In the genomic region with DNA sequence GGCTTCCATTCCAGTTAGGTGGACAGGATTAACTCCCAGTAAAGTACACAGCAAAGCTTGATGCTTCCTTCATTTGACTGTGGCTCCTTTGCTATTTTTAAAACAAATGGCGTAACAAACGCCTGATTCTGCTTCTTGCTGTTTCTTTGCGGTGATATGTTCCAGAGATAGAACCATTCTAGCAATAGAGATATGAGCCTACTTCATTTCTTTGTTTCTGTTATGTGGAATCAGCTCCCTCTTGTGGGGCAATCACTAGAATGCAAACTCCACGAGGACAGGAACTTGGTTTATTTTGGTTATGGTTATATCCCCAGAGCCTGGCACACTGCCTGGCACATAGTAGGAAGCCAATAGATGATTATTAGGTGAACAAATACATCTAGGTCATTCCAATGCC, we compare ENCODE assay signal across 13 cellular contexts.
DNase-seq lines count a peak whose midpoint lies in the region; ATAC-seq and TF ChIP-seq lines count a peak whose summit lies in the region.
"Had no signal": no experiment of that assay in that cellular context is flagged by ENCODE, and none has a peak within 500 bp of the region (broad histone marks: within the 10 kb centered on the region; RNA-seq: fewer than 3 reads in every experiment).

No MANE protein-coding gene starts in this region.

- H3K9me3 ChIP-seq in neural progenitor cell (ENCODE audit: low read depth) = no peaks in the 10 kb centered on the region
- H3K9me3 ChIP-seq: Caco-2 had no signal

- no peak overlapping the region for H3K27ac ChIP-seq in GM23338 (ENCODE audit: low read depth)
- H3K27ac ChIP-seq in neural progenitor cell = no peak overlapping the region

- no peaks in the 10 kb centered on the region for H3K9me2 ChIP-seq in GM23338 (ENCODE audit: insufficient read depth)

- no peaks in the 10 kb centered on the region for H3K27me3 ChIP-seq in GM23338 (ENCODE audit: insufficient read depth)
- no peaks in the 10 kb centered on the region for H3K27me3 ChIP-seq in neural progenitor cell

- H3K4me3 Mint-ChIP-seq in GM23338 = no peak overlapping the region
- no peak overlapping the region for H3K4me3 Mint-ChIP-seq in neural progenitor cell
- H3K4me3 Mint-ChIP-seq in natural killer cell treated with Interleukin-12 subunit alpha and Interleukin-12 subunit beta and Interleukin-15 and Interleukin-18, amount 100 ng/mL, for 72 hours = no peak overlapping the region
- H3K4me3 Mint-ChIP-seq in stimulated activated effector memory CD8-positive, alpha-beta T cell treated with anti-CD3 and anti-CD28 coated beads, Interleukin-12 subunit alpha, Interleukin-12 subunit beta, amount 100 ng/mL, for 72 hours = no peak overlapping the region
- H3K4me3 Mint-ChIP-seq: activated naive CD4-positive, alpha-beta T cell treated with anti-CD3 and anti-CD28 coated beads, Interleukin-2, amount 10 ng/mL, durations not matched to agents 7 days and 5 days; naive B cell; T-helper 17 cell had no signal

- H3K36me3 ChIP-seq in GM23338 (ENCODE audit: insufficient read depth) (no peaks in the 10 kb centered on the region), neural progenitor cell (no peaks in the 10 kb centered on the region)

- no peak overlapping the region for H3K27ac Mint-ChIP-seq in GM23338
- no peak overlapping the region for H3K27ac Mint-ChIP-seq in neural progenitor cell
- H3K27ac Mint-ChIP-seq in natural killer cell treated with Interleukin-12 subunit alpha and Interleukin-12 subunit beta and Interleukin-15 and Interleukin-18, amount 100 ng/mL, for 72 hours = no peak overlapping the region
- no peak overlapping the region for H3K27ac Mint-ChIP-seq in stimulated activated effector memory CD8-positive, alpha-beta T cell treated with anti-CD3 and anti-CD28 coated beads, Interleukin-12 subunit alpha, Interleukin-12 subunit beta, amount 100 ng/mL, for 72 hours
- H3K27ac Mint-ChIP-seq: activated naive CD4-positive, alpha-beta T cell treated with anti-CD3 and anti-CD28 coated beads, Interleukin-2, amount 10 ng/mL, durations not matched to agents 7 days and 5 days; naive B cell; T-helper 17 cell had no signal

- H3K4me1 Mint-ChIP-seq in GM23338 (no peaks in the 10 kb centered on the region), neural progenitor cell (peaks cover 9% of the 10 kb centered on the region)
- no peaks in the 10 kb centered on the region for H3K4me1 Mint-ChIP-seq in natural killer cell treated with Interleukin-12 subunit alpha and Interleukin-12 subunit beta and Interleukin-15 and Interleukin-18, amount 100 ng/mL, for 72 hours (ENCODE audit: low read depth in 2 of 2)
- H3K4me1 Mint-ChIP-seq in stimulated activated effector memory CD8-positive, alpha-beta T cell treated with anti-CD3 and anti-CD28 coated beads, Interleukin-12 subunit alpha, Interleukin-12 subunit beta, amount 100 ng/mL, for 72 hours = no peaks in the 10 kb centered on the region
- H3K4me1 Mint-ChIP-seq: activated naive CD4-positive, alpha-beta T cell treated with anti-CD3 and anti-CD28 coated beads, Interleukin-2, amount 10 ng/mL, durations not matched to agents 7 days and 5 days; naive B cell; T-helper 17 cell had no signal

- H2AFZ ChIP-seq in GM23338 (no peak overlapping the region), neural progenitor cell (replicated peaks) (no peak overlapping the region)

- peak; percentile 27 for DNase-seq in GM23338 (ENCODE audit: low spot score)
- peak; percentile 10 for DNase-seq in NCI-H526 treated with DMSO at 0.1 percent for 48 hours (lab: John Stamatoyannopoulos, UW)
- peak; percentile 8 to 15 for DNase-seq in cardiac fibroblast (ENCODE audit: low read depth in 2 of 2)
- no peak for DNase-seq in neural progenitor cell (ENCODE audit: low spot score)
- DNase-seq in natural killer cell treated with Interleukin-12 subunit alpha and Interleukin-12 subunit beta and Interleukin-15 and Interleukin-18, amount 100 ng/mL, for 72 hours (ENCODE audit: low spot score) = no peak
- DNase-seq in stimulated activated effector memory CD8-positive, alpha-beta T cell treated with anti-CD3 and anti-CD28 coated beads, Interleukin-12 subunit alpha, Interleukin-12 subunit beta, amount 100 ng/mL, for 72 hours (ENCODE audit: low spot score in 2 of 2) = no peak
- DNase-seq: activated naive CD4-positive, alpha-beta T cell treated with anti-CD3 and anti-CD28 coated beads, Interleukin-2, amount 10 ng/mL, durations not matched to agents 7 days and 5 days; Caco-2; naive B cell; NCI-H187; NCI-H748 treated with DMSO at 0.1 percent for 48 hours; T-helper 17 cell had no signal

- no peaks in the 10 kb centered on the region for H3K4me1 ChIP-seq in GM23338 (ENCODE audit: insufficient read depth)
- no peaks in the 10 kb centered on the region for H3K4me1 ChIP-seq in neural progenitor cell
- H3K4me1 ChIP-seq: Caco-2 had no signal

- ATAC-seq in GM23338 = no peak
- ATAC-seq in natural killer cell treated with Interleukin-12 subunit alpha and Interleukin-12 subunit beta and Interleukin-15 and Interleukin-18, amount 100 ng/mL, for 72 hours = no peak
- ATAC-seq in stimulated activated effector memory CD8-positive, alpha-beta T cell treated with anti-CD3 and anti-CD28 coated beads, Interleukin-12 subunit alpha, Interleukin-12 subunit beta, amount 100 ng/mL, for 72 hours = no peak
- no peak for ATAC-seq in HG03045 (IDR thresholded peaks at IDR 0.05; ENCODE audit: unreplicated experiment)
- ATAC-seq: T-helper 17 cell had no signal

- no peak overlapping the region for H3K9ac ChIP-seq in neural progenitor cell

- H3K9me3 Mint-ChIP-seq in GM23338 = no peaks in the 10 kb centered on the region
- H3K9me3 Mint-ChIP-seq in neural progenitor cell = peaks cover 2% of the 10 kb centered on the region
- no peaks in the 10 kb centered on the region for H3K9me3 Mint-ChIP-seq in natural killer cell treated with Interleukin-12 subunit alpha and Interleukin-12 subunit beta and Interleukin-15 and Interleukin-18, amount 100 ng/mL, for 72 hours
- no peaks in the 10 kb centered on the region for H3K9me3 Mint-ChIP-seq in stimulated activated effector memory CD8-positive, alpha-beta T cell treated with anti-CD3 and anti-CD28 coated beads, Interleukin-12 subunit alpha, Interleukin-12 subunit beta, amount 100 ng/mL, for 72 hours
- H3K9me3 Mint-ChIP-seq: activated naive CD4-positive, alpha-beta T cell treated with anti-CD3 and anti-CD28 coated beads, Interleukin-2, amount 10 ng/mL, durations not matched to agents 7 days and 5 days had no signal

- H3K36me3 Mint-ChIP-seq in GM23338 (ENCODE audit: low read depth) (no peaks in the 10 kb centered on the region; the same call in 2 of the 3 replicates), neural progenitor cell (no peaks in the 10 kb centered on the region)
- H3K36me3 Mint-ChIP-seq in natural killer cell treated with Interleukin-12 subunit alpha and Interleukin-12 subunit beta and Interleukin-15 and Interleukin-18, amount 100 ng/mL, for 72 hours = no peaks in the 10 kb centered on the region
- H3K36me3 Mint-ChIP-seq in stimulated activated effector memory CD8-positive, alpha-beta T cell treated with anti-CD3 and anti-CD28 coated beads, Interleukin-12 subunit alpha, Interleukin-12 subunit beta, amount 100 ng/mL, for 72 hours = no peaks in the 10 kb centered on the region
- H3K36me3 Mint-ChIP-seq: activated naive CD4-positive, alpha-beta T cell treated with anti-CD3 and anti-CD28 coated beads, Interleukin-2, amount 10 ng/mL, durations not matched to agents 7 days and 5 days; naive B cell had no signal

- H4K20me1 ChIP-seq in GM23338 (replicated peaks; ENCODE audit: insufficient read depth) (no peaks in the 10 kb centered on the region), neural progenitor cell (ENCODE audit: low read depth) (no peaks in the 10 kb centered on the region)

- peak; percentile 39 to 63; a peak in 3 of 4 replicates for TF ChIP-seq CTCF in GM23338 (conservative IDR thresholded peaks at IDR 0.05; ENCODE audit: low read depth in 2 of 2)
- TF ChIP-seq CTCF in cardiac fibroblast (IDR thresholded peaks at IDR 0.05; ENCODE audit: low read depth, low read length) = peak; percentile 2
- peak; percentile 30 for TF ChIP-seq CTCF in neural progenitor cell (IDR thresholded peaks at IDR 0.05)

- H3K27me3 Mint-ChIP-seq in GM23338 (ENCODE audit: insufficient read depth, low read depth, poor library complexity) (peaks cover 8% of the 10 kb centered on the region), neural progenitor cell (ENCODE audit: insufficient read depth, low read depth) (peaks cover 5% of the 10 kb centered on the region)
- H3K27me3 Mint-ChIP-seq in natural killer cell treated with Interleukin-12 subunit alpha and Interleukin-12 subunit beta and Interleukin-15 and Interleukin-18, amount 100 ng/mL, for 72 hours = peaks cover 12 to 13% of the 10 kb centered on the region in 2 donors

- H3K4me2 ChIP-seq in GM23338 (no peak overlapping the region), neural progenitor cell (no peak overlapping the region)

- H3K4me3 ChIP-seq in GM23338 (no peak overlapping the region), cardiac fibroblast (replicated peaks in 1 of 2; ENCODE audit: low read depth in 2 of 2, low read length in 2 of 2) (no peak overlapping the region), neural progenitor cell (no peak overlapping the region)

- H3F3A ChIP-seq in GM23338 (replicated peaks; ENCODE audit: low read depth) = no peaks in the 10 kb centered on the region
- H3F3A ChIP-seq in neural progenitor cell (ENCODE audit: low read depth) = peaks cover 5% of the 10 kb centered on the region

- H3K79me2 ChIP-seq in GM23338 (replicated peaks; ENCODE audit: insufficient read depth) (no peaks in the 10 kb centered on the region), neural progenitor cell (ENCODE audit: low read depth) (no peaks in the 10 kb centered on the region)

TF ChIP-seq in GM23338, 12 proteins besides CTCF, POLR2A, EP300 and RAD21:
- TF ChIP-seq, protein P1, sequence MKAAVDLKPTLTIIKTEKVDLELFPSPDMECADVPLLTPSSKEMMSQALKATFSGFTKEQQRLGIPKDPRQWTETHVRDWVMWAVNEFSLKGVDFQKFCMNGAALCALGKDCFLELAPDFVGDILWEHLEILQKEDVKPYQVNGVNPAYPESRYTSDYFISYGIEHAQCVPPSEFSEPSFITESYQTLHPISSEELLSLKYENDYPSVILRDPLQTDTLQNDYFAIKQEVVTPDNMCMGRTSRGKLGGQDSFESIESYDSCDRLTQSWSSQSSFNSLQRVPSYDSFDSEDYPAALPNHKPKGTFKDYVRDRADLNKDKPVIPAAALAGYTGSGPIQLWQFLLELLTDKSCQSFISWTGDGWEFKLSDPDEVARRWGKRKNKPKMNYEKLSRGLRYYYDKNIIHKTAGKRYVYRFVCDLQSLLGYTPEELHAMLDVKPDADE (IDR thresholded peaks at IDR 0.05) = no peak

Comparison
In these comparisons a context has a peak if more than half of its experiments do, and no peak if none do; other contexts are left out.
1. DNase-seq: peak in GM23338 (single experiment), NCI-H526 treated with DMSO at 0.1 percent for 48 hours (single experiment) and cardiac fibroblast (2 of 2); none in neural progenitor cell (single experiment), natural killer cell treated with Interleukin-12 subunit alpha and Interleukin-12 subunit beta and Interleukin-15 and Interleukin-18, amount 100 ng/mL, for 72 hours (single experiment) and stimulated activated effector memory CD8-positive, alpha-beta T cell treated with anti-CD3 and anti-CD28 coated beads, Interleukin-12 subunit alpha, Interleukin-12 subunit beta, amount 100 ng/mL, for 72 hours (0 of 2).
2. Peak in every context shown above with its lines, with median percentiles within 50 percentile points of each other: CTCF ChIP-seq.